In genomic region chr19:57279418-57280164, GRCh38 we compare ENCODE assay signal across 8 cellular contexts. TPM values are rescaled to one million over a fixed set of nuclear protein-coding genes. Genes with fewer than 3 reads are reported as not detected.
DNase-seq lines count a peak whose midpoint lies in the region; ATAC-seq, FAIRE-seq and TF ChIP-seq lines count a peak whose summit lies in the region.

No MANE protein-coding gene starts in this region.

- WGBS in K562 (ENCODE audit: insufficient coverage, low coverage, missing lambda C conversion rate), result 7% methylated on average over 16 of the region's 25 CpGs
- WGBS in iPS DF 6.9 (ENCODE audit: insufficient coverage, insufficient read length), result no CpG with 5 or more reads among the region's 25 CpGs
- WGBS in sigmoid colon, 2 donors, result 5 to 7% methylated on average over 25 of the region's 25 CpGs

- CTCF ChIA-PET in K562 (lab: Yijun Ruan, JAX; ENCODE audit: low intra/inter-chr PET ratio), result no interaction called here

- TF ChIP-seq POLR2A in K562 (conservative IDR thresholded peaks at IDR 0.05), result peak; percentile 95
- TF ChIP-seq POLR2A in sigmoid colon (IDR thresholded peaks at IDR 0.05), result peak in 1 of 2 donors; percentile 75

- DNase-seq in NCI-H1694 treated with DMSO at 0.1 percent for 48 hours (lab: John Stamatoyannopoulos, UW), result peak; percentile 82
- DNase-seq in T-helper 2 cell treated with Interferon-gamma antibody and Interleukin-4, amounts not matched to agents 5 μg/mL and 100 μg/mL, for 36 hours (ENCODE audit: low spot score), result peak; percentile 81
- DNase-seq in K562 (ENCODE audit: extremely low read depth in 1 of 4, low spot score in 3 of 4), result peak; percentile 83 to 95 (median 90)
- peak; percentile 73 for DNase-seq in iPS DF 6.9 (ENCODE audit: low read depth, low spot score)
- peak; percentile 96 for DNase-seq in sigmoid colon

- H3K27ac ChIP-seq in 22Rv1, result peak overlapping the region; percentile 95
- peak overlapping the region; percentile 99 for H3K27ac ChIP-seq in K562 (ENCODE audit: extremely low read depth, low read depth, low read length)
- H3K27ac ChIP-seq in iPS DF 6.9 (ENCODE audit: low read length), result no peak overlapping the region
- peak overlapping the region; percentile 95 to 100 (median 98) for H3K27ac ChIP-seq in sigmoid colon

- H3K36me3 Mint-ChIP-seq in T-helper 2 cell treated with Interferon-gamma antibody and Interleukin-4, amounts not matched to agents 5 μg/mL and 100 μg/mL, for 36 hours (ENCODE audit: low read depth), result peaks cover 33% of the 10 kb centered on the region

- FAIRE-seq in K562 (lab: Jason Lieb, UNC), result peak; percentile 95

- H3K9me3 ChIP-seq in K562 (replicated peaks; ENCODE audit: control insufficient read depth, insufficient read depth, low read depth, low read length), result no peaks in the 10 kb centered on the region
- H3K9me3 ChIP-seq in iPS DF 6.9 (ENCODE audit: control insufficient read depth, insufficient read depth, low read length), result no peaks in the 10 kb centered on the region
- no peaks in the 10 kb centered on the region for H3K9me3 ChIP-seq in sigmoid colon

- no peak overlapping the region for H3K4me3 Mint-ChIP-seq in T-helper 2 cell treated with Interferon-gamma antibody and Interleukin-4, amounts not matched to agents 5 μg/mL and 100 μg/mL, for 36 hours

- H3K27me3 ChIP-seq in K562 (ENCODE audit: control insufficient read depth in 2 of 2, insufficient read depth in 2 of 2, low read length in 2 of 2) (no peaks in the 10 kb centered on the region), iPS DF 6.9 (ENCODE audit: control insufficient read depth, insufficient read depth, low read length) (no peaks in the 10 kb centered on the region), sigmoid colon (no peaks in the 10 kb centered on the region)

- no peaks in the 10 kb centered on the region for H3K9me3 Mint-ChIP-seq in T-helper 2 cell treated with Interferon-gamma antibody and Interleukin-4, amounts not matched to agents 5 μg/mL and 100 μg/mL, for 36 hours

- ATAC-seq in GM18499 (IDR thresholded peaks at IDR 0.05; ENCODE audit: insufficient read depth, unreplicated experiment) (peak; percentile 43), HG02938 (IDR thresholded peaks at IDR 0.05; ENCODE audit: unreplicated experiment) (peak; percentile 67), K562 (peak; percentile 96)

- intact Hi-C loops in K562 (cut with micrococcal nuclease) (loop anchor here (1.0 to 5.0 kb wide), 2 partner anchors 37 to 156 kb away; partner anchors contain the start of genes ZNF749 and ZNF805), sigmoid colon (cut with DNase I) (loop anchor here (1.0 to 5.0 kb wide), 3 partner anchors 38 to 87 kb away; partner anchors contain the start of genes ZNF264 and ZNF543)

- POLR2A ChIA-PET in K562 (lab: Yijun Ruan, JAX), result interaction anchor here (0.5 to 0.6 kb wide), 2 partner anchors 748 to 1479 kb away, joined by 3 read pairs; no protein-coding TSS in a partner anchor

- H3K36me3 ChIP-seq in K562 (ENCODE audit: control insufficient read depth, insufficient read depth, low read length) (peaks cover 29% of the 10 kb centered on the region; the same call in 2 of the 3 replicates), iPS DF 6.9 (ENCODE audit: control insufficient read depth, insufficient read depth, low read length) (peaks cover 3% of the 10 kb centered on the region; the same call in 1 of the 2 replicates), sigmoid colon (peaks cover 0 to 20% (median 1%) of the 10 kb centered on the region in 4 donors)

- peaks cover 21% of the 10 kb centered on the region for H3K4me1 Mint-ChIP-seq in T-helper 2 cell treated with Interferon-gamma antibody and Interleukin-4, amounts not matched to agents 5 μg/mL and 100 μg/mL, for 36 hours (ENCODE audit: low read depth)

- in situ Hi-C loops in K562 (cut with MboI), result no loop called here

- peak overlapping the region; percentile 95 to 99 for H3K9ac ChIP-seq in K562 (ENCODE audit: insufficient read depth in 1 of 2, low read depth in 2 of 2, low read length in 2 of 2)

- H3K4me2 ChIP-seq in K562 (ENCODE audit: insufficient read depth, low read length), result peak overlapping the region; percentile 97

- TF ChIP-seq RAD21 in K562 (CRISPR knock-in tag; conservative IDR thresholded peaks at IDR 0.05 in 1 of 2, IDR thresholded peaks at IDR 0.05 in 1 of 2), result peak; percentile 32 to 57

- H3K4me1 ChIP-seq in K562 (replicated peaks in 1 of 2; ENCODE audit: control insufficient read depth in 2 of 2, insufficient read depth in 2 of 2, low read length in 2 of 2) (peaks cover 0 to 14% of the 10 kb centered on the region in 2 experiments; a peak in 3 of 5 replicates), iPS DF 6.9 (ENCODE audit: control insufficient read depth, insufficient read depth, low read length) (no peaks in the 10 kb centered on the region), sigmoid colon (peaks cover 0 to 44% (median 30%) of the 10 kb centered on the region in 4 donors)

- peaks cover 48% of the 10 kb centered on the region for H3K79me2 ChIP-seq in K562 (ENCODE audit: control insufficient read depth, insufficient read depth, low read length)

- no peaks in the 10 kb centered on the region for H3K27me3 Mint-ChIP-seq in T-helper 2 cell treated with Interferon-gamma antibody and Interleukin-4, amounts not matched to agents 5 μg/mL and 100 μg/mL, for 36 hours (ENCODE audit: low read depth)

- H3K9me1 ChIP-seq in K562 (ENCODE audit: control insufficient read depth, insufficient read depth, low read length), result peaks cover 4% of the 10 kb centered on the region

- peaks cover 14% of the 10 kb centered on the region; the same call in 1 of the 2 replicates for H4K20me1 ChIP-seq in K562 (replicated peaks; ENCODE audit: control insufficient read depth, insufficient read depth, low read length)

- H3K4me3 ChIP-seq in K562 (peak overlapping the region; percentile 67), iPS DF 6.9 (ENCODE audit: low read length) (peak overlapping the region; percentile 70), sigmoid colon (peak overlapping the region; percentile 82 to 97 (median 84))

- BruUV-seq in K562 (replicated peaks; lab: Mats Ljungman, UMichigan), result TSS peak; percentile 70

- H3K27ac Mint-ChIP-seq in T-helper 2 cell treated with Interferon-gamma antibody and Interleukin-4, amounts not matched to agents 5 μg/mL and 100 μg/mL, for 36 hours, result peak overlapping the region; percentile 49

- peak overlapping the region; percentile 95 for H2AFZ ChIP-seq in K562 (ENCODE audit: low read depth, low read length)

- TF ChIP-seq EP300 in K562 (IDR thresholded peaks at IDR 0.05; ENCODE audit: low read length) (peak; percentile 51), sigmoid colon (IDR thresholded peaks at IDR 0.05) (peak in 2 of 4 donors; percentile 82 to 85)

- TF ChIP-seq CTCF in 22Rv1 (IDR thresholded peaks at IDR 0.05), result peak; percentile 55
- TF ChIP-seq CTCF in K562 (IDR thresholded peaks at IDR 0.05 in 2 of 3, conservative IDR thresholded peaks at IDR 0.05 in 1 of 3; ENCODE audit: insufficient read depth in 2 of 3, low read depth in 1 of 3, low read length in 3 of 3), result peak; percentile 55 to 61 (median 58); a peak in 5 of 6 replicates
- TF ChIP-seq CTCF in sigmoid colon (IDR thresholded peaks at IDR 0.05), result no peak

RNA-seq across cellular contexts. Expression of gene ZNF460, which starts 0.7 kb away (rescaled TPM):
- total RNA-seq in K562 (2011; cell fraction: chromatin; rRNA removed; ENCODE audit: low replicate concordance), result 169 and 191 TPM in 2 replicates
- total RNA-seq in K562 (2011; cell fraction: nucleolus; rRNA removed), result 131 and 161 TPM in 2 replicates
- 111 and 139 TPM in 2 replicates for total RNA-seq in K562 (2011; cell fraction: nucleoplasm; rRNA removed)
- total RNA-seq in K562 (2014; rRNA removed) (18.5 and 22.1 TPM in 2 replicates), K562 (2014; rRNA removed; fragmentation: Illumina TruSeq; extraction: Trizol) (36.2 and 36.7 TPM in 2 replicates), K562 (2015; rRNA removed; fragmentation: Illumina TruSeq; extraction: Trizol) (24.7 and 24.9 TPM in 2 replicates), K562 (2021) (28.0 and 29.6 TPM in 2 replicates), sigmoid colon (10 to 100 TPM; 48.2 to 95.2 (median 55.1) TPM)
- polyA plus RNA-seq in K562 (2011; rRNA removed) (16.6 and 23.6 TPM in 2 replicates), K562 (2014; fragmentation: Illumina TruSeq; extraction: Trizol) (1.1 and 1.2 TPM in 2 replicates), K562 (2014; fragmentation: Nextera tagmentation; extraction: Ambion mirVana) (under 1 TPM; 0.45 to 0.87 TPM), K562 (2014; rRNA removed) (5.6 and 7.1 TPM in 2 replicates), sigmoid colon (1 to 10 TPM in 1 of 3 donors, under 1 TPM in 1, not detected in 1; 0.69 to 5.1 TPM)
- polyA plus RNA-seq in K562 (2011; cell fraction: cytosol; rRNA removed), result 6.0 and 14.3 TPM in 2 replicates
- polyA plus RNA-seq in K562 (2011; cell fraction: nucleus; rRNA removed), result 17.9 and 23.9 TPM in 2 replicates
- 1.1 and 1.2 TPM in 2 replicates for polyA plus RNA-seq in K562 (2012)
- polyA minus RNA-seq in K562 (2011; rRNA and poly(A)+ RNA removed), result 183 and 200 TPM in 2 replicates
- polyA minus RNA-seq in K562 (2011; cell fraction: cytosol; rRNA and poly(A)+ RNA removed), result 67.0 and 68.1 TPM in 2 replicates
- 54.9 and 131 TPM in 2 replicates for polyA minus RNA-seq in K562 (2011; cell fraction: nucleus; rRNA and poly(A)+ RNA removed)

RNA-seq across cellular contexts. Expression of gene ZNF805, which starts 39.2 kb away (rescaled TPM):
- total RNA-seq in K562 (2011; cell fraction: chromatin; rRNA removed; ENCODE audit: low replicate concordance), result 23.2 and 27.8 TPM in 2 replicates
- total RNA-seq in K562 (2011; cell fraction: nucleolus; rRNA removed), result 18.3 and 19.7 TPM in 2 replicates
- 14.2 and 19.4 TPM in 2 replicates for total RNA-seq in K562 (2011; cell fraction: nucleoplasm; rRNA removed)
- total RNA-seq in K562 (2014; rRNA removed), result 4.1 and 4.7 TPM in 2 replicates
- total RNA-seq in K562 (2014; rRNA removed; fragmentation: Illumina TruSeq; extraction: Trizol), result 6.7 TPM in 2 replicates
- total RNA-seq in K562 (2015; rRNA removed; fragmentation: Illumina TruSeq; extraction: Trizol), result 4.5 and 4.9 TPM in 2 replicates
- total RNA-seq in K562 (2021), result 4.7 and 5.1 TPM in 2 replicates
- 3.9 and 6.2 TPM in 2 replicates for polyA plus RNA-seq in K562 (2011; rRNA removed)
- 1.6 and 2.5 TPM in 2 replicates for polyA plus RNA-seq in K562 (2011; cell fraction: cytosol; rRNA removed)
- polyA plus RNA-seq in K562 (2011; cell fraction: nucleus; rRNA removed), result 3.5 and 3.8 TPM in 2 replicates
- polyA plus RNA-seq in K562 (2012), result 1.1 TPM in 2 replicates
- 1.5 and 1.7 TPM in 2 replicates for polyA plus RNA-seq in K562 (2014; fragmentation: Illumina TruSeq; extraction: Trizol)
- polyA plus RNA-seq in K562 (2014; fragmentation: Nextera tagmentation; extraction: Ambion mirVana), result under 1 TPM; 0.32 to 0.77 TPM
- polyA plus RNA-seq in K562 (2014; rRNA removed), result 0.74 and 1.4 TPM in 2 replicates
- polyA minus RNA-seq in K562 (2011; rRNA and poly(A)+ RNA removed), result 25.7 and 28.7 TPM in 2 replicates
- 12.0 and 13.1 TPM in 2 replicates for polyA minus RNA-seq in K562 (2011; cell fraction: cytosol; rRNA and poly(A)+ RNA removed)
- 7.3 and 15.2 TPM in 2 replicates for polyA minus RNA-seq in K562 (2011; cell fraction: nucleus; rRNA and poly(A)+ RNA removed)
- 10 to 100 TPM; 11.8 to 21.6 (median 17.5) TPM for total RNA-seq in sigmoid colon
- polyA plus RNA-seq in sigmoid colon, result 1 to 10 TPM in 2 of 3 donors, under 1 TPM in 1; under 0.01 to 2.0 (median 1.2) TPM

RNA-seq across cellular contexts. Expression of gene ZNF543, which starts 40.7 kb away (rescaled TPM):
- 16.2 and 18.3 TPM in 2 replicates for total RNA-seq in K562 (2011; cell fraction: chromatin; rRNA removed; ENCODE audit: low replicate concordance)
- total RNA-seq in K562 (2011; cell fraction: nucleolus; rRNA removed), result 13.3 and 18.2 TPM in 2 replicates
- 10.3 and 12.8 TPM in 2 replicates for total RNA-seq in K562 (2011; cell fraction: nucleoplasm; rRNA removed)
- total RNA-seq in K562 (2014; rRNA removed) (2.4 and 3.0 TPM in 2 replicates), K562 (2014; rRNA removed; fragmentation: Illumina TruSeq; extraction: Trizol) (5.5 and 6.7 TPM in 2 replicates), K562 (2015; rRNA removed; fragmentation: Illumina TruSeq; extraction: Trizol) (3.8 and 4.5 TPM in 2 replicates), K562 (2021) (3.8 and 4.7 TPM in 2 replicates), sigmoid colon (1 to 10 TPM; 5.4 to 8.1 (median 7.5) TPM)
- polyA plus RNA-seq in K562 (2011; rRNA removed) (1.9 and 2.4 TPM in 2 replicates), K562 (2014; fragmentation: Illumina TruSeq; extraction: Trizol) (1.1 and 1.2 TPM in 2 replicates), K562 (2014; fragmentation: Nextera tagmentation; extraction: Ambion mirVana) (under 1 TPM; 0.14 to 0.46 TPM), K562 (2014; rRNA removed) (1.5 and 1.6 TPM in 2 replicates), sigmoid colon (1 to 10 TPM in 1 of 3 donors, under 1 TPM in 2; 0.46 to 1.6 (median 0.60) TPM)
- 1.1 and 1.2 TPM in 2 replicates for polyA plus RNA-seq in K562 (2011; cell fraction: cytosol; rRNA removed)
- 1.7 and 2.0 TPM in 2 replicates for polyA plus RNA-seq in K562 (2011; cell fraction: nucleus; rRNA removed)
- 0.89 and 0.91 TPM in 2 replicates for polyA plus RNA-seq in K562 (2012)
- 10.5 and 10.9 TPM in 2 replicates for polyA minus RNA-seq in K562 (2011; rRNA and poly(A)+ RNA removed)
- polyA minus RNA-seq in K562 (2011; cell fraction: cytosol; rRNA and poly(A)+ RNA removed), result 2.2 and 4.7 TPM in 2 replicates
- polyA minus RNA-seq in K562 (2011; cell fraction: nucleus; rRNA and poly(A)+ RNA removed), result 3.6 and 6.1 TPM in 2 replicates

RNA-seq across cellular contexts. Expression of gene AURKC, which starts 48.8 kb away (rescaled TPM):
- 3.1 and 5.3 TPM in 2 replicates for total RNA-seq in K562 (2011; cell fraction: chromatin; rRNA removed; ENCODE audit: low replicate concordance)
- total RNA-seq in K562 (2011; cell fraction: nucleolus; rRNA removed), result 2.0 and 2.5 TPM in 2 replicates
- 2.4 and 2.9 TPM in 2 replicates for total RNA-seq in K562 (2011; cell fraction: nucleoplasm; rRNA removed)
- total RNA-seq in K562 (2014; rRNA removed) (4.7 and 6.0 TPM in 2 replicates), K562 (2014; rRNA removed; fragmentation: Illumina TruSeq; extraction: Trizol) (3.3 and 3.7 TPM in 2 replicates), K562 (2015; rRNA removed; fragmentation: Illumina TruSeq; extraction: Trizol) (4.2 and 4.8 TPM in 2 replicates), K562 (2021) (7.0 and 7.6 TPM in 2 replicates), sigmoid colon (1 to 10 TPM in 1 of 4 donors, under 1 TPM in 1, not detected in 2; 0.71 to 1.3 TPM)
- polyA plus RNA-seq in K562 (2011; rRNA removed) (1.3 and 2.8 TPM in 2 replicates), K562 (2014; fragmentation: Illumina TruSeq; extraction: Trizol) (6.8 and 7.1 TPM in 2 replicates), K562 (2014; fragmentation: Nextera tagmentation; extraction: Ambion mirVana) (1 to 10 TPM; 6.0 to 9.0 TPM), K562 (2014; rRNA removed) (7.3 and 8.7 TPM in 2 replicates), sigmoid colon (1 to 10 TPM in 1 of 3 donors, under 1 TPM in 1, not detected in 1; 0.63 to 1.4 TPM)
- 1.1 and 2.8 TPM in 2 replicates for polyA plus RNA-seq in K562 (2011; cell fraction: cytosol; rRNA removed)
- polyA plus RNA-seq in K562 (2011; cell fraction: nucleus; rRNA removed), result 1.1 and 3.2 TPM in 2 replicates
- polyA plus RNA-seq in K562 (2012), result 6.6 and 10.5 TPM in 2 replicates
- polyA minus RNA-seq in K562 (2011; rRNA and poly(A)+ RNA removed), result 0.60 and 2.4 TPM in 2 replicates
- 1.3 TPM in 1 of 2 replicates, not detected in the other for polyA minus RNA-seq in K562 (2011; cell fraction: cytosol; rRNA and poly(A)+ RNA removed)
- 0.40 and 1.00 TPM in 2 replicates for polyA minus RNA-seq in K562 (2011; cell fraction: nucleus; rRNA and poly(A)+ RNA removed)

Comparison
In these comparisons a context has a peak if more than half of its experiments do, and no peak if none do; other contexts are left out.
1. CTCF ChIP-seq: peak in 22Rv1 (single experiment) and K562 (3 of 3); none in sigmoid colon (0 of 4).
2. ATAC-seq: peak in every context shown above with its lines; median percentile 96 in K562; 67 in HG02938; 43 in GM18499.
3. Peak in every context shown above with its lines, with median percentiles within 50 percentile points of each other: DNase-seq and H3K4me3 ChIP-seq.